25 cellular contexts compared by ENCODE assay signal in genomic region chrX:37995428-37995827, GRCh38. TPM values are rescaled to one million over a fixed set of nuclear protein-coding genes. Genes with fewer than 3 reads are reported as not detected.
DNase-seq lines count a peak whose midpoint lies in the region; ATAC-seq, FAIRE-seq and TF ChIP-seq lines count a peak whose summit lies in the region.
"Had no signal": no experiment of that assay in that cellular context is flagged by ENCODE, and none has a peak within 500 bp of the region (broad histone marks: within the 10 kb centered on the region; RNA-seq: fewer than 3 reads in every experiment).

No MANE protein-coding gene starts in this region.

- ATAC-seq in K562 (peak; percentile 64), HG02588 (IDR thresholded peaks at IDR 0.05; ENCODE audit: unreplicated experiment) (no peak)
- ATAC-seq: gastroesophageal sphincter; lower lobe of right lung; Right ventricle myocardium inferior; stimulated activated naive B cell treated with anti-CD40 and anti-IgM and Interleukin-4, amounts not matched to agents 10 μg/mL and 1 μg/mL and 100 μg/mL, for 72 hours; T-cell had no signal

- no peaks in the 10 kb centered on the region for H4K20me1 ChIP-seq in K562 (replicated peaks; ENCODE audit: control insufficient read depth, insufficient read depth, low read length)

- no peak overlapping the region for H3K4me3 ChIP-seq in A673 (ENCODE audit: low read depth, low read length, poor library complexity, severe bottlenecking)
- no peak overlapping the region for H3K4me3 ChIP-seq in NB4 (ENCODE audit: low read depth, low read length)
- no peak overlapping the region for H3K4me3 ChIP-seq in K562
- H3K4me3 ChIP-seq: esophagus muscularis mucosa, gastroesophageal sphincter, lower lobe of right lung, thoracic aorta had no signal

- H3K27ac ChIP-seq in A673 (ENCODE audit: low read depth, low read length, poor library complexity, severe bottlenecking), result no peak overlapping the region
- H3K27ac ChIP-seq in K562 (ENCODE audit: extremely low read depth, low read depth, low read length), result no peak overlapping the region
- H3K27ac ChIP-seq: esophagus muscularis mucosa, gastroesophageal sphincter, lower lobe of right lung, thoracic aorta had no signal

- whole genome bisulfite sequencing in K562 (ENCODE audit: insufficient coverage, low coverage, missing lambda C conversion rate), result 0% methylated on average over 1 of the region's 1 CpG

- H3K36me3 ChIP-seq in A673 (ENCODE audit: insufficient read depth, low read length, poor library complexity, severe bottlenecking) (no peaks in the 10 kb centered on the region), K562 (ENCODE audit: control insufficient read depth, insufficient read depth, low read length) (no peaks in the 10 kb centered on the region)
- H3K36me3 ChIP-seq: esophagus muscularis mucosa, gastroesophageal sphincter, lower lobe of right lung, thoracic aorta had no signal

- H3K4me1 ChIP-seq in A673 (ENCODE audit: insufficient read depth, low read length, poor library complexity, severe bottlenecking) (no peaks in the 10 kb centered on the region), K562 (replicated peaks in 1 of 2; ENCODE audit: control insufficient read depth in 2 of 2, insufficient read depth in 2 of 2, low read length in 2 of 2) (no peaks in the 10 kb centered on the region)
- H3K4me1 ChIP-seq: esophagus muscularis mucosa, gastroesophageal sphincter, lower lobe of right lung had no signal

- H3K4me2 ChIP-seq in K562 (ENCODE audit: insufficient read depth, low read length), result no peak overlapping the region

- H3K9me1 ChIP-seq in K562 (ENCODE audit: control insufficient read depth, insufficient read depth, low read length), result no peaks in the 10 kb centered on the region

- H3K27me3 ChIP-seq in A673 (replicated peaks; ENCODE audit: insufficient read depth, low read depth, low read length, poor library complexity) (no peaks in the 10 kb centered on the region), K562 (ENCODE audit: control insufficient read depth in 2 of 2, insufficient read depth in 2 of 2, low read length in 2 of 2) (no peaks in the 10 kb centered on the region)
- H3K27me3 ChIP-seq: esophagus muscularis mucosa, gastroesophageal sphincter had no signal

- peak in 1 of 2 experiments; percentile 31; a peak in 1 of 4 replicates for TF ChIP-seq RAD21 in K562 (CRISPR knock-in tag; conservative IDR thresholded peaks at IDR 0.05 in 1 of 2, IDR thresholded peaks at IDR 0.05 in 1 of 2)

- intact Hi-C loops in A673 (cut with micrococcal nuclease; ENCODE audit: unreplicated experiment) (no loop called here), K562 (cut with micrococcal nuclease) (no loop called here)

- TF ChIP-seq CTCF in A673 (conservative IDR thresholded peaks at IDR 0.05; ENCODE audit: low read depth, low read length), result peak; percentile 34; the same call in 1 of the 2 replicates
- TF ChIP-seq CTCF in NB4 (IDR thresholded peaks at IDR 0.05; ENCODE audit: low read depth, low read length), result peak; percentile 6
- TF ChIP-seq CTCF in K562 (IDR thresholded peaks at IDR 0.05 in 2 of 3, conservative IDR thresholded peaks at IDR 0.05 in 1 of 3; ENCODE audit: insufficient read depth in 2 of 3, low read depth in 1 of 3, low read length in 3 of 3), result peak in 2 of 3 experiments; percentile 26 to 34; a peak in 2 of 6 replicates

- CTCF ChIA-PET in A673 (lab: Charles Lee) (no interaction called here), K562 (lab: Yijun Ruan, JAX; ENCODE audit: low intra/inter-chr PET ratio) (no interaction called here)

- TF ChIP-seq POLR2A in NB4 (IDR thresholded peaks at IDR 0.05; ENCODE audit: extremely low read depth, insufficient read length) (no peak), K562 (conservative IDR thresholded peaks at IDR 0.05) (no peak)

- TF ChIP-seq EP300 in K562 (IDR thresholded peaks at IDR 0.05; ENCODE audit: low read length), result no peak

- no peaks in the 10 kb centered on the region for H3K79me2 ChIP-seq in K562 (ENCODE audit: control insufficient read depth, insufficient read depth, low read length)

- no peak for FAIRE-seq in K562 (lab: Jason Lieb, UNC)
- FAIRE-seq: GM12892 had no signal

- no TSS peak for BruUV-seq in A673 (replicated peaks; lab: Mats Ljungman, UMichigan)
- BruUV-seq in K562 (replicated peaks; lab: Mats Ljungman, UMichigan), result no TSS peak

- POLR2A ChIA-PET in A673 (lab: Charles Lee; ENCODE audit: low non-redundant PET) (no interaction called here), K562 (lab: Yijun Ruan, JAX) (no interaction called here)

- H3K9ac ChIP-seq in K562 (ENCODE audit: insufficient read depth in 1 of 2, low read depth in 2 of 2, low read length in 2 of 2), result no peak overlapping the region

- no peak overlapping the region for H2AFZ ChIP-seq in K562 (ENCODE audit: low read depth, low read length)

- H3K9me3 ChIP-seq in A673 (ENCODE audit: low read depth, low read length, poor library complexity, severe bottlenecking) (no peaks in the 10 kb centered on the region), K562 (replicated peaks; ENCODE audit: control insufficient read depth, insufficient read depth, low read depth, low read length) (no peaks in the 10 kb centered on the region)
- H3K9me3 ChIP-seq: esophagus muscularis mucosa, gastroesophageal sphincter, lower lobe of right lung, thoracic aorta had no signal

- DNase-seq in A673 (ENCODE audit: low spot score) (peak; percentile 12), CMK (ENCODE audit: low read depth) (peak; percentile 14), NB4 (ENCODE audit: low read depth) (peak; percentile 22), K562 (ENCODE audit: extremely low read depth in 1 of 4, low spot score in 3 of 4) (peak in 1 of 4 experiments; percentile 7), GM03348 (ENCODE audit: low spot score) (no peak), LoVo (ENCODE audit: low spot score) (no peak)
- DNase-seq: activated CD4-positive, alpha-beta T cell treated with anti-CD3 and anti-CD28 coated beads, Interleukin-2, amount 10 ng/mL, durations not matched to agents 24 days and 14 days; activated effector memory CD4-positive, alpha-beta T cell treated with Interleukin-2 at 50 U/mL for 16 hours; CD4-positive, alpha-beta memory T cell; effector CD8-positive, alpha-beta T cell; Kasumi-1; lower lobe of right lung; NCI-H1417; NCI-H524; stimulated activated CD4-positive, alpha-beta T cell treated with anti-CD3 and anti-CD28 coated beads, Interleukin-1b, Interleukin-23, amount 100 ng/mL, for 48 hours; stimulated activated naive B cell treated with anti-CD40 and anti-IgM and Interleukin-4, amounts not matched to agents 10 μg/mL and 1 μg/mL and 100 μg/mL, for 72 hours; T-cell had no signal

- in situ Hi-C loops in K562 (cut with MboI), result no loop called here

TF ChIP-seq in K562, 482 proteins besides CTCF, POLR2A, EP300 and RAD21 (continues in another document):
- TF ChIP-seq ZEB2 (IDR thresholded peaks at IDR 0.05) (no peak), ZFP1 (CRISPR knock-in tag; IDR thresholded peaks at IDR 0.05) (no peak), IRF9 (tag; IDR thresholded peaks at IDR 0.05) (no peak), E2F3 (CRISPR knock-in tag; IDR thresholded peaks at IDR 0.05) (no peak), C11orf30 (IDR thresholded peaks at IDR 0.05; ENCODE audit: low read depth) (no peak), ZBTB43 (CRISPR knock-in tag; IDR thresholded peaks at IDR 0.05) (no peak), NFE2L1 (tag; IDR thresholded peaks at IDR 0.05; ENCODE audit: borderline replicate concordance, low read depth) (no peak), ZNF77 (CRISPR knock-in tag; IDR thresholded peaks at IDR 0.05) (no peak), NCOA2 (IDR thresholded peaks at IDR 0.05; ENCODE audit: partially characterized antibody in 2 of 2) (no peak), SREBF1 (IDR thresholded peaks at IDR 0.05; ENCODE audit: borderline replicate concordance, low read depth, low read length) (no peak), TBP (optimal IDR thresholded peaks at IDR 0.05; ENCODE audit: low read depth, low read length) (no peak)

RNA-seq across cellular contexts. Expression of gene SYTL5, which starts 10.9 kb away (rescaled TPM):
- total RNA-seq in A673 (2021), result 17.2 and 17.9 TPM in 2 replicates
- 0.12 and 0.19 TPM in 2 replicates for total RNA-seq in K562 (2011; cell fraction: chromatin; rRNA removed; ENCODE audit: low replicate concordance)
- not detected in 2 replicates for total RNA-seq in K562 (2011; cell fraction: nucleolus; rRNA removed)
- total RNA-seq in K562 (2011; cell fraction: nucleoplasm; rRNA removed), result not detected in 2 replicates
- 0.09 TPM in 1 of 2 replicates, not detected in the other for total RNA-seq in K562 (2014; rRNA removed)
- total RNA-seq in K562 (2014; rRNA removed; fragmentation: Illumina TruSeq; extraction: Trizol), result 0.11 and 0.22 TPM in 2 replicates
- 0.07 and 0.08 TPM in 2 replicates for total RNA-seq in K562 (2015; rRNA removed; fragmentation: Illumina TruSeq; extraction: Trizol)
- 0.09 TPM in 2 replicates for total RNA-seq in K562 (2021)
- 0.03 and 0.25 TPM in 2 replicates for polyA plus RNA-seq in K562 (2011; rRNA removed)
- polyA plus RNA-seq in K562 (2011; cell fraction: cytosol; rRNA removed), result 0.01 and 0.03 TPM in 2 replicates
- polyA plus RNA-seq in K562 (2011; cell fraction: nucleus; rRNA removed), result 0.03 and 0.16 TPM in 2 replicates
- 0.22 and 0.32 TPM in 2 replicates for polyA plus RNA-seq in K562 (2012)
- 0.15 and 0.24 TPM in 2 replicates for polyA plus RNA-seq in K562 (2014; fragmentation: Illumina TruSeq; extraction: Trizol)
- polyA plus RNA-seq in K562 (2014; fragmentation: Nextera tagmentation; extraction: Ambion mirVana), result under 1 TPM; 0.01 to 0.10 TPM
- polyA plus RNA-seq in K562 (2014; rRNA removed), result 0.03 and 0.13 TPM in 2 replicates
- 0.06 and 0.35 TPM in 2 replicates for polyA minus RNA-seq in K562 (2011; rRNA and poly(A)+ RNA removed)
- polyA minus RNA-seq in K562 (2011; cell fraction: cytosol; rRNA and poly(A)+ RNA removed), result 0.19 TPM in 1 of 2 replicates, not detected in the other
- polyA minus RNA-seq in K562 (2011; cell fraction: nucleus; rRNA and poly(A)+ RNA removed), result 0.13 TPM in 1 of 2 replicates, not detected in the other
- total RNA-seq: activated CD4-positive, alpha-beta T cell treated with anti-CD3 and anti-CD28 coated beads, Interleukin-2, amount 10 ng/mL, durations not matched to agents 24 days and 14 days; CD4-positive, alpha-beta memory T cell; esophagus muscularis mucosa; pulmonary artery endothelial cell; Right ventricle myocardium inferior; skeletal muscle tissue; thoracic aorta had no signal
- polyA plus RNA-seq: CD4-positive, alpha-beta memory T cell had no signal

Comparison
In these comparisons a context has a peak if more than half of its experiments do, and no peak if none do; other contexts are left out.
1. DNase-seq: peak in A673 (single experiment), CMK (single experiment) and NB4 (single experiment); none in GM03348 (single experiment) and LoVo (single experiment).
2. RNA of gene SYTL5, which starts 10.9 kb away (total RNA-seq): 17.2 to 17.9 TPM in A673; 0.07 to 0.22 TPM in K562; every median in the first group is over 10 times any median in the second.
3. Peak in every context shown above with its lines, with median percentiles within 50 percentile points of each other: CTCF ChIP-seq.